ENCODE assay signal across 8 cellular contexts in genomic region chr1:85201340-85202091, GRCh38. TPM values are rescaled to one million over a fixed set of nuclear protein-coding genes. Genes with fewer than 3 reads are reported as not detected.
DNase-seq lines count a peak whose midpoint lies in the region; ATAC-seq and TF ChIP-seq lines count a peak whose summit lies in the region.

No MANE protein-coding gene starts in this region.

- peaks cover 24% of the 10 kb centered on the region for H3K4me1 ChIP-seq in OCI-LY1 (ENCODE audit: insufficient read depth, low read length, severe bottlenecking)

- peaks cover 25% of the 10 kb centered on the region for H3K4me1 Mint-ChIP-seq in activated T-cell treated with anti-CD3 and anti-CD28 coated beads, Interleukin-2, amount 50 U/mL, for 72 hours (ENCODE audit: low read depth)
- H3K4me1 Mint-ChIP-seq in naive thymus-derived CD8-positive, alpha-beta T cell = peaks cover 7 to 40% (median 35%) of the 10 kb centered on the region in 4 donors

- DNase-seq in 8988T = peak; percentile 36
- peak; percentile 70 to 71 for DNase-seq in activated T-cell treated with anti-CD3 and anti-CD28 coated beads, Interleukin-2, amount 50 U/mL, for 72 hours
- DNase-seq in fibroblast of gingiva (ENCODE audit: low read depth) = peak; percentile 48
- DNase-seq in naive thymus-derived CD8-positive, alpha-beta T cell = peak; percentile 55 to 90 (median 81)
- DNase-seq in stimulated activated naive CD4-positive, alpha-beta T cell (lab: John Stamatoyannopoulos, UW) = peak; percentile 73 to 95 (median 88)

- POLR2A ChIA-PET in naive thymus-derived CD8-positive, alpha-beta T cell (lab: Charles Lee) = interaction anchor here (0.6 to 3.4 kb wide), 14 partner anchors 19 to 771 kb away, joined by 3 to 31 read pairs (median 4); partner anchors contain the start of genes BCL10 and C1orf52

- peaks cover 4 to 6% of the 10 kb centered on the region in 2 donors for H3K36me3 Mint-ChIP-seq in activated T-cell treated with anti-CD3 and anti-CD28 coated beads, Interleukin-2, amount 50 U/mL, for 72 hours (ENCODE audit: insufficient read depth in 2 of 2)
- H3K36me3 Mint-ChIP-seq in naive thymus-derived CD8-positive, alpha-beta T cell = peaks cover 0 to 2% (median 0%) of the 10 kb centered on the region in 3 donors

- no peaks in the 10 kb centered on the region for H3K36me3 ChIP-seq in OCI-LY1 (ENCODE audit: insufficient read depth, low read length)

- no peaks in the 10 kb centered on the region for H4K20me1 ChIP-seq in OCI-LY1 (ENCODE audit: insufficient read depth, low read length)

- ATAC-seq in GM18519 (IDR thresholded peaks at IDR 0.05; ENCODE audit: low FRiP score, unreplicated experiment) (peak; percentile 46), HG03064 (IDR thresholded peaks at IDR 0.05; ENCODE audit: low read depth, unreplicated experiment) (peak; percentile 48)
- peak; percentile 72 to 74 for ATAC-seq in activated T-cell treated with anti-CD3 and anti-CD28 coated beads, Interleukin-2, amount 50 U/mL, for 72 hours (replicated peaks in 1 of 2)
- peak; percentile 75 to 78 for ATAC-seq in naive thymus-derived CD8-positive, alpha-beta T cell

- peak overlapping the region; percentile 89 for H3K27ac Mint-ChIP-seq in activated T-cell treated with anti-CD3 and anti-CD28 coated beads, Interleukin-2, amount 50 U/mL, for 72 hours
- H3K27ac Mint-ChIP-seq in naive thymus-derived CD8-positive, alpha-beta T cell = peak overlapping the region; percentile 98 to 100 (median 99)

- no peaks in the 10 kb centered on the region for H3K9me3 ChIP-seq in OCI-LY1 (ENCODE audit: low read length)

- H3K9ac ChIP-seq in OCI-LY1 (ENCODE audit: low read length) = peak overlapping the region; percentile 66

- no peaks in the 10 kb centered on the region for H3K27me3 Mint-ChIP-seq in activated T-cell treated with anti-CD3 and anti-CD28 coated beads, Interleukin-2, amount 50 U/mL, for 72 hours (ENCODE audit: low read depth)
- H3K27me3 Mint-ChIP-seq in naive thymus-derived CD8-positive, alpha-beta T cell = peaks cover 0 to 17% (median 0%) of the 10 kb centered on the region in 5 donors

- H2AFZ ChIP-seq in OCI-LY1 (ENCODE audit: low read length) = 0 out of 2 replicates have a peak overlapping the region, but pooled peaks have one; percentile 44

- H3K79me2 ChIP-seq in OCI-LY1 (ENCODE audit: insufficient read depth, low read length) = no peaks in the 10 kb centered on the region

- H3K4me3 ChIP-seq in OCI-LY1 (ENCODE audit: low read depth, low read length, poor library complexity, severe bottlenecking) = peak overlapping the region; percentile 73

- H3K9me3 Mint-ChIP-seq in activated T-cell treated with anti-CD3 and anti-CD28 coated beads, Interleukin-2, amount 50 U/mL, for 72 hours = no peaks in the 10 kb centered on the region
- no peaks in the 10 kb centered on the region for H3K9me3 Mint-ChIP-seq in naive thymus-derived CD8-positive, alpha-beta T cell

- no peaks in the 10 kb centered on the region for H3K9me2 ChIP-seq in OCI-LY1 (ENCODE audit: low read depth, low read length)

- peak overlapping the region; percentile 85 for H3K4me2 ChIP-seq in OCI-LY1 (ENCODE audit: low read length)

- H3F3A ChIP-seq in OCI-LY1 (ENCODE audit: insufficient read depth, low read length) = no peaks in the 10 kb centered on the region

- no peak overlapping the region for H3K27ac ChIP-seq in OCI-LY1 (ENCODE audit: low read depth, low read length, poor library complexity, severe bottlenecking)

- H3K4me3 Mint-ChIP-seq in activated T-cell treated with anti-CD3 and anti-CD28 coated beads, Interleukin-2, amount 50 U/mL, for 72 hours = peak overlapping the region; percentile 92 to 94
- peak overlapping the region; percentile 93 to 100 (median 98) for H3K4me3 Mint-ChIP-seq in naive thymus-derived CD8-positive, alpha-beta T cell

- no peaks in the 10 kb centered on the region for H3K27me3 ChIP-seq in OCI-LY1 (ENCODE audit: insufficient read depth, low read length)

- TF ChIP-seq CTCF in OCI-LY1 (IDR thresholded peaks at IDR 0.05; ENCODE audit: low read length) = no peak

RNA-seq across cellular contexts. Expression of gene SYDE2, which starts 0.7 kb away (rescaled TPM):
- 1 to 10 TPM; 3.4 to 4.3 TPM for total RNA-seq in activated T-cell treated with anti-CD3 and anti-CD28 coated beads, Interleukin-2, amount 50 U/mL, for 72 hours
- 10 to 100 TPM in 1 of 2 experiments, 1 to 10 TPM in 1; 8.5 to 10.0 TPM for total RNA-seq in naive thymus-derived CD8-positive, alpha-beta T cell
- 1 to 10 TPM; 2.7 to 5.8 (median 3.9) TPM for polyA plus RNA-seq in naive thymus-derived CD8-positive, alpha-beta T cell

RNA-seq across cellular contexts. Expression of gene C1orf52, which starts 57.9 kb away (rescaled TPM):
- total RNA-seq in activated T-cell treated with anti-CD3 and anti-CD28 coated beads, Interleukin-2, amount 50 U/mL, for 72 hours = 10 to 100 TPM; 23.3 to 25.6 TPM
- 10 to 100 TPM; 48.7 to 52.5 TPM for total RNA-seq in naive thymus-derived CD8-positive, alpha-beta T cell
- 10 to 100 TPM; 15.3 to 28.7 (median 22.4) TPM for polyA plus RNA-seq in naive thymus-derived CD8-positive, alpha-beta T cell

Comparison
In these comparisons a context has a peak if more than half of its experiments do, and no peak if none do; other contexts are left out.
1. DNase-seq: peak in every context shown above with its lines; median percentile 88 in stimulated activated naive CD4-positive, alpha-beta T cell; 81 in naive thymus-derived CD8-positive, alpha-beta T cell; 70 in activated T-cell treated with anti-CD3 and anti-CD28 coated beads, Interleukin-2, amount 50 U/mL, for 72 hours; 48 in fibroblast of gingiva; 36 in 8988T.